In genomic region chr10:28714401-28715053, GRCh38 we compare ENCODE assay signal across 16 cellular contexts.
"Had no signal": no experiment of that assay in that cellular context is flagged by ENCODE, and none has a peak within 500 bp of the region (broad histone marks: within the 10 kb centered on the region; RNA-seq: fewer than 3 reads in every experiment).

No MANE protein-coding gene starts in this region.

- DNase-seq: activated CD4-positive, alpha-beta T cell treated with anti-CD3 and anti-CD28 coated beads for 1 hour; activated CD4-positive, alpha-beta T cell treated with anti-CD3 and anti-CD28 coated beads, Interleukin-2, amount 50 U/mL, for 4 hours; activated gamma-delta T cell; activated T-cell treated with anti-CD3 and anti-CD28 coated beads, Interleukin-2, amount 50 U/mL, for 72 hours; caudate nucleus; endodermal cell; foreskin melanocyte; mesenchymal stem cell; stimulated activated CD4-positive, alpha-beta T cell treated with anti-CD3 and anti-CD28 coated beads, Interleukin-2, amount 100 ng/mL, for 24 hours; stimulated activated naive CD8-positive, alpha-beta T cell treated with anti-CD3 and anti-CD28 coated beads, Interleukin-15, Interleukin-2, amounts not matched to agents 100 U/mL and 50 U/mL, for 24 hours; substantia nigra; T-helper 17 cell; transverse colon; uterus; WERI-Rb-1 had no signal

- H3K27me3 ChIP-seq: uterus had no signal

- H3K36me3 ChIP-seq: transverse colon, uterus, WERI-Rb-1 had no signal

- H3K4me1 ChIP-seq: transverse colon, uterus had no signal

- H3K4me3 ChIP-seq: transverse colon, uterus had no signal

- ATAC-seq: activated T-cell treated with anti-CD3 and anti-CD28 coated beads, Interleukin-2, amount 50 U/mL, for 72 hours; stimulated activated naive CD8-positive, alpha-beta T cell treated with anti-CD3 and anti-CD28 coated beads, Interleukin-15, Interleukin-2, amounts not matched to agents 100 U/mL and 50 U/mL, for 24 hours; T-helper 17 cell had no signal

- H3K27ac ChIP-seq: epithelial cell of prostate, transverse colon, uterus, WERI-Rb-1 had no signal

- H3K9me3 ChIP-seq: transverse colon, uterus had no signal
